29 cellular contexts compared by ENCODE assay signal in genomic region chr10:60710041-60710440, GRCh38.
"Had no signal": no experiment of that assay in that cellular context is flagged by ENCODE, and none has a peak within 500 bp of the region (broad histone marks: within the 10 kb centered on the region; RNA-seq: fewer than 3 reads in every experiment).

No MANE protein-coding gene starts in this region.

- H3K9ac ChIP-seq: KMS-11, SK-N-SH had no signal

- H3K36me3 ChIP-seq: breast epithelium, Peyer's patch, SJCRH30, WERI-Rb-1 had no signal

- H3K4me3 ChIP-seq: breast epithelium, Peyer's patch, SJCRH30 had no signal

- H3K27ac Mint-ChIP-seq: activated CD4-positive, alpha-beta T cell treated with anti-CD3 and anti-CD28 coated beads for 36 hours; activated CD8-positive, alpha-beta T cell treated with anti-CD3 and anti-CD28 coated beads, Interleukin-2, amount 10 ng/mL, durations not matched to agents 7 days and 5 days had no signal

- ATAC-seq: activated CD4-positive, alpha-beta T cell treated with anti-CD3 and anti-CD28 coated beads for 36 hours; activated CD8-positive, alpha-beta T cell treated with anti-CD3 and anti-CD28 coated beads, Interleukin-2, amount 10 ng/mL, durations not matched to agents 7 days and 5 days had no signal

- DNase-seq: activated CD4-positive, alpha-beta T cell treated with anti-CD3 and anti-CD28 coated beads for 36 hours; activated CD4-positive, alpha-beta T cell treated with anti-CD3 and anti-CD28 coated beads, Interleukin-2, amount 50 U/mL, for 1 hour; activated CD8-positive, alpha-beta memory T cell treated with anti-CD3 and anti-CD28 coated beads, Interleukin-2, amount 50 U/mL, for 48 hours; activated CD8-positive, alpha-beta T cell treated with anti-CD3 and anti-CD28 coated beads, Interleukin-2, amount 10 ng/mL, durations not matched to agents 7 days and 5 days; activated effector memory CD4-positive, alpha-beta T cell treated with anti-CD3 and anti-CD28 coated beads, Interleukin-2, amount 50 U/mL, for 16 hours; activated naive CD4-positive, alpha-beta T cell treated with anti-CD3 and anti-CD28 coated beads, Interleukin-2, amount 50 U/mL, for 16 hours; activated T-cell treated with anti-CD3 and anti-CD28 coated beads, Interleukin-2, amount 50 U/mL, for 1 hour; aorta; MV-4-11; NCI-H1092 treated with DMSO at 0.1 percent for 48 hours; NCI-H1417 treated with DMSO at 0.1 percent for 48 hours; NCI-H1694; NCI-H2029; NCI-H2107; NCI-H446; NCI-H526 treated with DMSO at 0.1 percent for 48 hours; NCI-H82; OCI-M1; Peyer's patch; Right ventricle myocardium superior; SJCRH30; SK-N-SH; SW 1271; T-helper 2 cell; T1000; WERI-Rb-1 had no signal

- H3K9me2 ChIP-seq: SK-N-SH had no signal

- H3K4me2 ChIP-seq: KMS-11, SK-N-SH had no signal

- H3K27me3 ChIP-seq: breast epithelium, Peyer's patch, SJCRH30 had no signal

- H3K4me3 Mint-ChIP-seq: activated CD4-positive, alpha-beta T cell treated with anti-CD3 and anti-CD28 coated beads for 36 hours; activated CD8-positive, alpha-beta T cell treated with anti-CD3 and anti-CD28 coated beads, Interleukin-2, amount 10 ng/mL, durations not matched to agents 7 days and 5 days had no signal

- H3K9me3 ChIP-seq: breast epithelium, Peyer's patch, SJCRH30 had no signal

- H3K27me3 Mint-ChIP-seq: activated CD4-positive, alpha-beta T cell treated with anti-CD3 and anti-CD28 coated beads for 36 hours had no signal

- H3K27ac ChIP-seq: breast epithelium, KMS-11, Peyer's patch, RWPE1, SJCRH30, WERI-Rb-1 had no signal

- H3K4me1 ChIP-seq: breast epithelium, Peyer's patch, SJCRH30 had no signal
